Comparison of ENCODE assay signal across 1 cellular context in the genomic region with DNA sequence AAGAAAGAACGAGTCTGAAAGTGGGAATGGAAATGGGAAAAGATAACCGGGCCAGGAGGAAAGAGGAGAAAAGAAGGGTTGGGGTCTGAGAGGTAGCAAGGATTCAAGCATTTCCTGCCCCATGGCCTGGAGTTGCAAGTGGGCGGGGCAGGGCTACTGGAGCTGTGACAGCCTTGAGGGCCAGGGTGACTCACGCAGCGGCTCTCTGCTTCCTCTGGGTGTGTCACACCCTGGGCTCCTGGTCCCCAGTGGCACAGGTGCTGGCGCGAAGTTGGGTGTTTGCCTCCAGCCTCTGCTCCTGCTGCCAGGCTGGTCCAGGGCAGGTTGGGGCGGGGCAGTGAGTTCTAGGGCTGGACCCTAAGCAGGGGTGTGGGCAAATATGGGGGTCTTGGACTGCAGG.
A peak's percentile ranks its signal among the peaks of the same experiment; 100 is the strongest.
TF ChIP-seq lines count a peak whose summit lies in the region.

No MANE protein-coding gene starts in this region.

TF ChIP-seq in HepG2, 621 proteins besides CTCF, POLR2A, EP300 and RAD21 (continued from another document):
- no peak for TF ChIP-seq UBTF (CRISPR knock-in tag; IDR thresholded peaks at IDR 0.05)
- TF ChIP-seq, protein P1, sequence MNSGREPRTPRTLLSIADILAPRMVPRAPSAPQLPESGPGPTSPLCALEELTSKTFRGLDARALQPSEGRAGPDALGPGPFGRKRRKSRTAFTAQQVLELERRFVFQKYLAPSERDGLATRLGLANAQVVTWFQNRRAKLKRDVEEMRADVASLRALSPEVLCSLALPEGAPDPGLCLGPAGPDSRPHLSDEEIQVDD (CRISPR knock-in tag; IDR thresholded peaks at IDR 0.05; ENCODE audit: borderline replicate concordance), result no peak
- no peak for TF ChIP-seq ZNF737 (CRISPR knock-in tag; IDR thresholded peaks at IDR 0.05; ENCODE audit: borderline replicate concordance)
- no peak for TF ChIP-seq SRY (CRISPR knock-in tag; IDR thresholded peaks at IDR 0.05)
- TF ChIP-seq FOSL1 (CRISPR knock-in tag; IDR thresholded peaks at IDR 0.05; ENCODE audit: borderline replicate concordance), result no peak
- TF ChIP-seq AKNA (CRISPR knock-in tag; IDR thresholded peaks at IDR 0.05; ENCODE audit: borderline replicate concordance), result no peak
- TF ChIP-seq, protein P2, sequence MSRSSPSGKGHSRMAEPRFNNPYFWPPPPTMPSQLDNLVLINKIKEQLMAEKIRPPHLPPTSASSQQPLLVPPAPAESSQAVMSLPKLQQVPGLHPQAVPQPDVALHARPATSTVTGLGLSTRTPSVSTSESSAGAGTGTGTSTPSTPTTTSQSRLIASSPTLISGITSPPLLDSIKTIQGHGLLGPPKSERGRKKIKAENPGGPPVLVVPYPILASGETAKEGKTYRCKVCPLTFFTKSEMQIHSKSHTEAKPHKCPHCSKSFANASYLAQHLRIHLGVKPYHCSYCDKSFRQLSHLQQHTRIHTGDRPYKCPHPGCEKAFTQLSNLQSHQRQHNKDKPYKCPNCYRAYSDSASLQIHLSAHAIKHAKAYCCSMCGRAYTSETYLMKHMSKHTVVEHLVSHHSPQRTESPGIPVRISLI (CRISPR knock-in tag; IDR thresholded peaks at IDR 0.05; ENCODE audit: borderline replicate concordance), result no peak
- TF ChIP-seq POLR2AphosphoS2 (IDR thresholded peaks at IDR 0.05; ENCODE audit: low read depth, low read length), result no peak
- no peak for TF ChIP-seq TBL1XR1 (IDR thresholded peaks at IDR 0.05; ENCODE audit: borderline replicate concordance, low read length, partially characterized antibody)
- TF ChIP-seq ARID2 (CRISPR knock-in tag; IDR thresholded peaks at IDR 0.05; ENCODE audit: borderline replicate concordance), result no peak
- no peak for TF ChIP-seq PHF20 (CRISPR knock-in tag; IDR thresholded peaks at IDR 0.05)
- TF ChIP-seq HNRNPL (IDR thresholded peaks at IDR 0.05; ENCODE audit: low read depth, low read length), result 0 out of 2 replicates have a peak, but pooled peaks have one; percentile 26
- TF ChIP-seq, protein P3, sequence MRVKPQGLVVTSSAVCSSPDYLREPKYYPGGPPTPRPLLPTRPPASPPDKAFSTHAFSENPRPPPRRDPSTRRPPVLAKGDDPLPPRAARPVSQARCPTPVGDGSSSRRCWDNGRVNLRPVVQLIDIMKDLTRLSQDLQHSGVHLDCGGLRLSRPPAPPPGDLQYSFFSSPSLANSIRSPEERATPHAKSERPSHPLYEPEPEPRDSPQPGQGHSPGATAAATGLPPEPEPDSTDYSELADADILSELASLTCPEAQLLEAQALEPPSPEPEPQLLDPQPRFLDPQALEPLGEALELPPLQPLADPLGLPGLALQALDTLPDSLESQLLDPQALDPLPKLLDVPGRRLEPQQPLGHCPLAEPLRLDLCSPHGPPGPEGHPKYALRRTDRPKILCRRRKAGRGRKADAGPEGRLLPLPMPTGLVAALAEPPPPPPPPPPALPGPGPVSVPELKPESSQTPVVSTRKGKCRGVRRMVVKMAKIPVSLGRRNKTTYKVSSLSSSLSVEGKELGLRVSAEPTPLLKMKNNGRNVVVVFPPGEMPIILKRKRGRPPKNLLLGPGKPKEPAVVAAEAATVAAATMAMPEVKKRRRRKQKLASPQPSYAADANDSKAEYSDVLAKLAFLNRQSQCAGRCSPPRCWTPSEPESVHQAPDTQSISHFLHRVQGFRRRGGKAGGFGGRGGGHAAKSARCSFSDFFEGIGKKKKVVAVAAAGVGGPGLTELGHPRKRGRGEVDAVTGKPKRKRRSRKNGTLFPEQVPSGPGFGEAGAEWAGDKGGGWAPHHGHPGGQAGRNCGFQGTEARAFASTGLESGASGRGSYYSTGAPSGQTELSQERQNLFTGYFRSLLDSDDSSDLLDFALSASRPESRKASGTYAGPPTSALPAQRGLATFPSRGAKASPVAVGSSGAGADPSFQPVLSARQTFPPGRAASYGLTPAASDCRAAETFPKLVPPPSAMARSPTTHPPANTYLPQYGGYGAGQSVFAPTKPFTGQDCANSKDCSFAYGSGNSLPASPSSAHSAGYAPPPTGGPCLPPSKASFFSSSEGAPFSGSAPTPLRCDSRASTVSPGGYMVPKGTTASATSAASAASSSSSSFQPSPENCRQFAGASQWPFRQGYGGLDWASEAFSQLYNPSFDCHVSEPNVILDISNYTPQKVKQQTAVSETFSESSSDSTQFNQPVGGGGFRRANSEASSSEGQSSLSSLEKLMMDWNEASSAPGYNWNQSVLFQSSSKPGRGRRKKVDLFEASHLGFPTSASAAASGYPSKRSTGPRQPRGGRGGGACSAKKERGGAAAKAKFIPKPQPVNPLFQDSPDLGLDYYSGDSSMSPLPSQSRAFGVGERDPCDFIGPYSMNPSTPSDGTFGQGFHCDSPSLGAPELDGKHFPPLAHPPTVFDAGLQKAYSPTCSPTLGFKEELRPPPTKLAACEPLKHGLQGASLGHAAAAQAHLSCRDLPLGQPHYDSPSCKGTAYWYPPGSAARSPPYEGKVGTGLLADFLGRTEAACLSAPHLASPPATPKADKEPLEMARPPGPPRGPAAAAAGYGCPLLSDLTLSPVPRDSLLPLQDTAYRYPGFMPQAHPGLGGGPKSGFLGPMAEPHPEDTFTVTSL (CRISPR knock-in tag; IDR thresholded peaks at IDR 0.05; ENCODE audit: borderline replicate concordance), result no peak
- no peak for TF ChIP-seq GPN1 (CRISPR knock-in tag; IDR thresholded peaks at IDR 0.05; ENCODE audit: borderline replicate concordance)
- no peak for TF ChIP-seq ZNF597 (CRISPR knock-in tag; IDR thresholded peaks at IDR 0.05)
- TF ChIP-seq, protein P4, sequence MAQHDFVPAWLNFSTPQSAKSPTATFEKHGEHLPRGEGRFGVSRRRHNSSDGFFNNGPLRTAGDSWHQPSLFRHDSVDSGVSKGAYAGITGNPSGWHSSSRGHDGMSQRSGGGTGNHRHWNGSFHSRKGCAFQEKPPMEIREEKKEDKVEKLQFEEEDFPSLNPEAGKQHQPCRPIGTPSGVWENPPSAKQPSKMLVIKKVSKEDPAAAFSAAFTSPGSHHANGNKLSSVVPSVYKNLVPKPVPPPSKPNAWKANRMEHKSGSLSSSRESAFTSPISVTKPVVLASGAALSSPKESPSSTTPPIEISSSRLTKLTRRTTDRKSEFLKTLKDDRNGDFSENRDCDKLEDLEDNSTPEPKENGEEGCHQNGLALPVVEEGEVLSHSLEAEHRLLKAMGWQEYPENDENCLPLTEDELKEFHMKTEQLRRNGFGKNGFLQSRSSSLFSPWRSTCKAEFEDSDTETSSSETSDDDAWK (CRISPR knock-in tag; IDR thresholded peaks at IDR 0.05), result no peak
- 0 out of 2 replicates have a peak, but pooled peaks have one; percentile 24 for TF ChIP-seq RXRA (CRISPR knock-in tag; IDR thresholded peaks at IDR 0.05)
- no peak for TF ChIP-seq ZBTB20 (CRISPR knock-in tag; IDR thresholded peaks at IDR 0.05; ENCODE audit: borderline replicate concordance, low read depth)
- TF ChIP-seq FLYWCH1 (CRISPR knock-in tag; IDR thresholded peaks at IDR 0.05), result no peak
